ENCODE assay signal across 35 cellular contexts in genomic region chr22:45092644-45093043, GRCh38.
A peak's percentile ranks its signal among the peaks of the same experiment; 100 is the strongest.
DNase-seq lines count a peak whose midpoint lies in the region; ATAC-seq, FAIRE-seq and TF ChIP-seq lines count a peak whose summit lies in the region.
"Had no signal": no experiment of that assay in that cellular context is flagged by ENCODE, and none has a peak within 500 bp of the region (broad histone marks: within the 10 kb centered on the region; RNA-seq: fewer than 3 reads in every experiment).

No MANE protein-coding gene starts in this region.

- H3K27me3 Mint-ChIP-seq in glutamatergic neuron (ENCODE audit: unreplicated experiment): peaks cover 4% of the 10 kb centered on the region

- intact Hi-C loops in HepG2 (cut with micrococcal nuclease; ENCODE audit: unreplicated experiment): no loop called here
- intact Hi-C loops in right lobe of liver (cut with DNase I): loop anchor here (10.0 kb wide), 2 partner anchors 268 to 398 kb away; no protein-coding TSS in a partner anchor
- intact Hi-C loops in lower lobe of right lung (cut with DNase I): no loop called here

- H3K4me3 ChIP-seq in HepG2 (replicated peaks in 1 of 3; ENCODE audit: insufficient read depth in 1 of 3, low read depth in 2 of 3, low read length in 3 of 3): no peak overlapping the region
- no peak overlapping the region for H3K4me3 ChIP-seq in right lobe of liver
- no peak overlapping the region for H3K4me3 ChIP-seq in lower lobe of right lung
- no peak overlapping the region for H3K4me3 ChIP-seq in osteoblast (ENCODE audit: insufficient read depth, low read length)
- H3K4me3 ChIP-seq: A549; BLaER1; BLaER1 treated with 17β-estradiol and CSF1 and Interleukin-3, amounts not matched to agents 10 nM and 100 nM had no signal

- no peaks in the 10 kb centered on the region for H3K36me3 Mint-ChIP-seq in glutamatergic neuron (ENCODE audit: unreplicated experiment)
- H3K36me3 Mint-ChIP-seq: CD14-positive monocyte; CD4-positive, alpha-beta memory T cell; CD4-positive, CD25-positive, alpha-beta regulatory T cell; CD8-positive, alpha-beta memory T cell; CD8-positive, alpha-beta T cell had no signal

- no peak for TF ChIP-seq CTCF in HepG2 (CRISPR knock-in tag; IDR thresholded peaks at IDR 0.05)
- TF ChIP-seq CTCF in right lobe of liver (IDR thresholded peaks at IDR 0.05): no peak
- no peak for TF ChIP-seq CTCF in lower lobe of right lung (IDR thresholded peaks at IDR 0.05)
- TF ChIP-seq CTCF in osteoblast (IDR thresholded peaks at IDR 0.05; ENCODE audit: extremely low read depth, low read depth, low read length): no peak
- no peak for TF ChIP-seq CTCF in glutamatergic neuron (IDR thresholded peaks at IDR 0.05; ENCODE audit: partially characterized antibody, unreplicated experiment)

- FAIRE-seq in HepG2 (lab: Jason Lieb, UNC): no peak
- FAIRE-seq in HTR-8/SVneo (lab: Jason Lieb, UNC): no peak
- FAIRE-seq: A204.1, A549, D721Med had no signal

- H3K9me3 Mint-ChIP-seq in glutamatergic neuron (ENCODE audit: unreplicated experiment): peaks cover 7% of the 10 kb centered on the region
- H3K9me3 Mint-ChIP-seq: CD4-positive, alpha-beta T cell had no signal

- DNase-seq in HepG2 (ENCODE audit: low spot score): no peak
- DNase-seq in right lobe of liver: no peak
- DNase-seq in lower lobe of right lung: peak; percentile 9
- peak; percentile 73 for DNase-seq in osteoblast (ENCODE audit: insufficient read length, low spot score, missing footprints)
- DNase-seq in glutamatergic neuron: no peak
- no peak for DNase-seq in HTR-8/SVneo (ENCODE audit: insufficient read length, low spot score)
- DNase-seq: 8988T; ACHN; AML-193; BE2C; C1 segment of cervical spinal cord; Caco-2; Calu3; CD4-positive, alpha-beta memory T cell; CD4-positive, alpha-beta T cell; CD4-positive, CD25-positive, alpha-beta regulatory T cell; CD8-positive, alpha-beta memory T cell; CD8-positive, alpha-beta T cell; COR-L47; DMS 273 treated with DMSO at 0.1 percent for 48 hours; DMS153; DMS53; DMS79; DMS79 treated with DMSO at 0.1 percent for 48 hours; DND-41; EL had no signal

- H3K79me2 ChIP-seq in HepG2 (ENCODE audit: insufficient read depth, low read length) (no peaks in the 10 kb centered on the region), osteoblast (ENCODE audit: insufficient read depth, low read length) (no peaks in the 10 kb centered on the region)

- H3K27ac ChIP-seq in HepG2 (ENCODE audit: extremely low read length, insufficient read depth, low read length): no peak overlapping the region
- no peak overlapping the region for H3K27ac ChIP-seq in right lobe of liver
- H3K27ac ChIP-seq in lower lobe of right lung: no peak overlapping the region
- no peak overlapping the region for H3K27ac ChIP-seq in osteoblast (ENCODE audit: low read depth, low read length)
- H3K27ac ChIP-seq: 22Rv1; A549; BLaER1; BLaER1 treated with 17β-estradiol and CSF1 and Interleukin-3, amounts not matched to agents 10 nM and 100 nM; C4-2B had no signal

- no peak overlapping the region for H3K27ac Mint-ChIP-seq in glutamatergic neuron (ENCODE audit: unreplicated experiment)
- H3K27ac Mint-ChIP-seq: B cell; CD14-positive monocyte; CD4-positive, alpha-beta T cell; CD4-positive, CD25-positive, alpha-beta regulatory T cell; CD8-positive, alpha-beta T cell had no signal

- WGBS in HepG2 (ENCODE audit: low lambda C conversion rate): 50% methylated on average over 4 of the region's 4 CpGs
- WGBS in right lobe of liver (ENCODE audit: insufficient coverage, low coverage, low lambda C conversion rate, missing lambda C conversion rate): 89% methylated on average over 4 of the region's 4 CpGs

- H3K4me3 Mint-ChIP-seq in glutamatergic neuron (ENCODE audit: unreplicated experiment): no peak overlapping the region
- H3K4me3 Mint-ChIP-seq: B cell; CD14-positive monocyte; CD4-positive, alpha-beta memory T cell; CD4-positive, alpha-beta T cell; CD4-positive, CD25-positive, alpha-beta regulatory T cell; CD8-positive, alpha-beta memory T cell; CD8-positive, alpha-beta T cell had no signal

- H3K9me3 ChIP-seq in HepG2 (ENCODE audit: low read length): no peaks in the 10 kb centered on the region
- no peaks in the 10 kb centered on the region for H3K9me3 ChIP-seq in right lobe of liver
- no peaks in the 10 kb centered on the region for H3K9me3 ChIP-seq in lower lobe of right lung
- H3K9me3 ChIP-seq in osteoblast (ENCODE audit: low read depth, low read length): no peaks in the 10 kb centered on the region
- H3K9me3 ChIP-seq: A549, BE2C, BLaER1, Caco-2 had no signal

- 0 out of 2 replicates have a peak, but pooled peaks cover 8% of the 10 kb centered on the region for H3K4me1 ChIP-seq in HepG2 (ENCODE audit: insufficient read depth, low read length)
- no peaks in the 10 kb centered on the region for H3K4me1 ChIP-seq in right lobe of liver
- H3K4me1 ChIP-seq in lower lobe of right lung: no peaks in the 10 kb centered on the region
- H3K4me1 ChIP-seq in osteoblast (ENCODE audit: insufficient read depth, low read length): peaks cover 5% of the 10 kb centered on the region
- H3K4me1 ChIP-seq: BE2C; BLaER1; BLaER1 treated with 17β-estradiol and CSF1 and Interleukin-3, amounts not matched to agents 10 nM and 100 nM had no signal

- H3K27me3 ChIP-seq in HepG2 (ENCODE audit: control insufficient read depth in 1 of 2, insufficient read depth in 2 of 2, low read length in 2 of 2): peaks cover 11 to 64% of the 10 kb centered on the region in 2 experiments
- H3K27me3 ChIP-seq in right lobe of liver: no peaks in the 10 kb centered on the region
- peaks cover 11% of the 10 kb centered on the region for H3K27me3 ChIP-seq in lower lobe of right lung (ENCODE audit: low read depth)
- peaks cover 19% of the 10 kb centered on the region for H3K27me3 ChIP-seq in osteoblast (ENCODE audit: insufficient read depth, low read length)
- H3K27me3 ChIP-seq: BLaER1; BLaER1 treated with 17β-estradiol and CSF1 and Interleukin-3, amounts not matched to agents 10 nM and 100 nM had no signal

- TF ChIP-seq EP300 in HepG2 (IDR thresholded peaks at IDR 0.05; ENCODE audit: low read depth in 2 of 2, low read length in 2 of 2): no peak
- no peak for TF ChIP-seq EP300 in HepG2 (CRISPR knock-in tag; IDR thresholded peaks at IDR 0.05; ENCODE audit: borderline replicate concordance)

- H3K36me3 ChIP-seq in HepG2 (replicated peaks in 1 of 2; ENCODE audit: control insufficient read depth in 1 of 2, insufficient read depth in 2 of 2, low read length in 2 of 2) (no peaks in the 10 kb centered on the region), right lobe of liver (no peaks in the 10 kb centered on the region), lower lobe of right lung (no peaks in the 10 kb centered on the region), osteoblast (ENCODE audit: insufficient read depth, low read length) (no peaks in the 10 kb centered on the region)
- H3K36me3 ChIP-seq: BE2C; BLaER1; BLaER1 treated with 17β-estradiol and CSF1 and Interleukin-3, amounts not matched to agents 10 nM and 100 nM had no signal

- in situ Hi-C loops in HepG2 (cut with HindIII; ENCODE audit: extremely low pct_ligation_motif_present, low pct_unique_long_range_greater_than_20kb): no loop called here

- TF ChIP-seq RAD21 in HepG2 (CRISPR knock-in tag; IDR thresholded peaks at IDR 0.05): no peak

- no TSS peak for BruUV-seq in HepG2 (replicated peaks; lab: Mats Ljungman, UMichigan)

- no peak for ATAC-seq in HepG2
- ATAC-seq in right lobe of liver: no peak
- ATAC-seq in lower lobe of right lung: no peak
- ATAC-seq: A549; CD8-positive, alpha-beta T cell had no signal

- TF ChIP-seq POLR2A in HepG2 (IDR thresholded peaks at IDR 0.05; ENCODE audit: insufficient read depth in 1 of 2, low read depth in 2 of 2, low read length in 2 of 2): no peak
- TF ChIP-seq POLR2A in right lobe of liver (IDR thresholded peaks at IDR 0.05): no peak

- H2AFZ ChIP-seq in HepG2 (ENCODE audit: low read length) (no peak overlapping the region), osteoblast (ENCODE audit: low read length) (no peak overlapping the region)

- CTCF ChIA-PET in HepG2 (lab: Yijun Ruan, JAX; ENCODE audit: low intra/inter-chr PET ratio, low total read pairs): no interaction called here

- POLR2A ChIA-PET in HepG2 (lab: Yijun Ruan, JAX): no interaction called here

- H3K4me2 ChIP-seq in HepG2 (ENCODE audit: low read depth, low read length) (no peak overlapping the region), osteoblast (ENCODE audit: insufficient read depth, low read length) (no peak overlapping the region)
- H3K4me2 ChIP-seq: A549; BLaER1; BLaER1 treated with 17β-estradiol and CSF1 and Interleukin-3, amounts not matched to agents 10 nM and 100 nM had no signal

- H4K20me1 ChIP-seq in HepG2 (ENCODE audit: insufficient read depth, low read length) (no peaks in the 10 kb centered on the region), osteoblast (ENCODE audit: insufficient read depth, low read length) (no peaks in the 10 kb centered on the region)
- H4K20me1 ChIP-seq: BLaER1; BLaER1 treated with 17β-estradiol and CSF1 and Interleukin-3, amounts not matched to agents 10 nM and 100 nM had no signal

- H3K9ac ChIP-seq in HepG2 (ENCODE audit: insufficient read depth, low read depth, low read length): no peak overlapping the region
- H3K9ac ChIP-seq: BLaER1; BLaER1 treated with 17β-estradiol and CSF1 and Interleukin-3, amounts not matched to agents 10 nM and 100 nM had no signal

- H3K4me1 Mint-ChIP-seq in glutamatergic neuron (ENCODE audit: low read depth, unreplicated experiment): no peaks in the 10 kb centered on the region
- H3K4me1 Mint-ChIP-seq: B cell; CD4-positive, alpha-beta memory T cell; CD8-positive, alpha-beta memory T cell had no signal

TF ChIP-seq in HepG2, 621 proteins besides CTCF, POLR2A, EP300 and RAD21:
- TF ChIP-seq ZNF367 (CRISPR knock-in tag; IDR thresholded peaks at IDR 0.05; ENCODE audit: borderline replicate concordance) (no peak), ZNF264 (CRISPR knock-in tag; IDR thresholded peaks at IDR 0.05) (peak; percentile 96), SATB2 (CRISPR knock-in tag; IDR thresholded peaks at IDR 0.05) (no peak)

Comparison
In these comparisons a context has a peak if more than half of its experiments do, and no peak if none do; other contexts are left out.
1. intact Hi-C loops: an anchor here in right lobe of liver (10.0 kb wide); none called in HepG2 and lower lobe of right lung.
2. DNase-seq: peak in lower lobe of right lung (single experiment) and osteoblast (single experiment); none in HepG2 (single experiment), right lobe of liver (0 of 3), glutamatergic neuron (single experiment) and HTR-8/SVneo (single experiment).